9 cellular contexts compared by ENCODE assay signal in the genomic region with DNA sequence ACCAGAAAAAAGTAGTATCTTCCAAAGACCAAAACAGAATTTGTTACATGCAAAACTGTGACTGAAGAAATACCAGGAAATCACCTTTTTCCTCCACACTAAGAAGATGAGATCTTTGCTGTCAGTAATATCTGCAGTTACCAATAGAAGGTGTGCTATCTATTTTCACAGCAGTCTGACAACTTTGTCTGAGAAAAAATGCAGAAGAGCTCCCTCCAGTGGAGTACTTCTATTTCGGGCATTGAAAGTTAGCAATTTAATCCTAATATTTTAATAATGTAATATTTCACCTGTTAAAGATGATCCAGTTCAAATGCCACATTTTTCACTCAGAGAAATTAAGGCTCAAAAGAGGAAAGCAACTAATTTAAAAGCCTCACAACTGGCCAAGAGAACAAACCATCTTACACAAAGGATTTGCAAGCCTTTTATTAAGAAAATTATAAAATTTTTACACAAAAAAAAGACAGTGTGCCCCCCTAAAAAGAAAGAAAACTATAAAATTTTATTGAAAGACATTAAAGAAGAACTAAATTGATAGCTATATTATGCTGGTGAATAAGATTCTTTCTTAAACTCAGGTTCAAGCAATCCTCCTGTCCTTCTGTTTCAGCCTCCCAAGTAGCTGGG. TPM values are rescaled to one million over a fixed set of nuclear protein-coding genes. Genes with fewer than 3 reads are reported as not detected.
DNase-seq lines count a peak whose midpoint lies in the region; ATAC-seq, FAIRE-seq and TF ChIP-seq lines count a peak whose summit lies in the region.
"Had no signal": no experiment of that assay in that cellular context is flagged by ENCODE, and none has a peak within 500 bp of the region (broad histone marks: within the 10 kb centered on the region; RNA-seq: fewer than 3 reads in every experiment).

No MANE protein-coding gene starts in this region.

- no peak overlapping the region for H3K27ac Mint-ChIP-seq in WTC11
- H3K27ac Mint-ChIP-seq: naive thymus-derived CD4-positive, alpha-beta T cell had no signal

- CTCF ChIA-PET in WTC11 (lab: Charles Lee) = interaction anchor here (0.8 to 2.0 kb wide), 12 partner anchors 8 to 361 kb away, joined by 3 to 11 read pairs (median 4); no protein-coding TSS in a partner anchor

- TF ChIP-seq CTCF in WTC11 (IDR thresholded peaks at IDR 0.05) = no peak

- POLR2A ChIA-PET in WTC11 (lab: Charles Lee) = no interaction called here

- peaks cover 16% of the 10 kb centered on the region for H3K9me3 Mint-ChIP-seq in WTC11

- ATAC-seq in HG03354 (IDR thresholded peaks at IDR 0.05; ENCODE audit: poor library complexity, severe bottlenecking, unreplicated experiment) = peak; percentile 92
- ATAC-seq in WTC11 = no peak
- ATAC-seq: naive thymus-derived CD4-positive, alpha-beta T cell had no signal

- no peaks in the 10 kb centered on the region for H3K27me3 Mint-ChIP-seq in WTC11 (ENCODE audit: low read depth)
- H3K27me3 Mint-ChIP-seq: naive thymus-derived CD4-positive, alpha-beta T cell had no signal

- H3K36me3 Mint-ChIP-seq in WTC11 = peaks cover 21% of the 10 kb centered on the region

- DNase-seq in AML-193 (lab: John Stamatoyannopoulos, UW) = peak; percentile 58 to 60
- DNase-seq in GM18507 (ENCODE audit: extremely low spot score, insufficient read length, low read depth) = no peak
- peak; percentile 16 for DNase-seq in SK-N-DZ (ENCODE audit: low spot score)
- peak; percentile 53 for DNase-seq in glomerular visceral epithelial cell (ENCODE audit: extremely low spot score)
- no peak for DNase-seq in WTC11 (ENCODE audit: low spot score)
- DNase-seq in activated CD4-positive, alpha-beta T cell treated with anti-CD3 and anti-CD28 coated beads, Interleukin-2, amount 50 U/mL, for 1 hour = no peak
- no peak for DNase-seq in activated CD4-positive, alpha-beta T cell treated with anti-CD3 and anti-CD28 coated beads, Interleukin-2, amount 50 U/mL, for 4 hours

- peak; percentile 64 for FAIRE-seq in GM18507 (lab: Jason Lieb, UNC)

- H3K4me3 Mint-ChIP-seq in WTC11 = no peak overlapping the region
- H3K4me3 Mint-ChIP-seq: naive thymus-derived CD4-positive, alpha-beta T cell had no signal

- H3K4me1 Mint-ChIP-seq in WTC11 = peaks cover 6% of the 10 kb centered on the region; the same call in 1 of the 2 replicates

TF ChIP-seq in WTC11, 78 proteins besides CTCF, POLR2A, EP300 and RAD21:
- TF ChIP-seq ELF4 (CRISPR knock-in tag; IDR thresholded peaks at IDR 0.05; ENCODE audit: low read depth) (no peak), TEAD1 (CRISPR knock-in tag; IDR thresholded peaks at IDR 0.05) (no peak), OVOL2 (CRISPR knock-in tag; IDR thresholded peaks at IDR 0.05; ENCODE audit: borderline replicate concordance) (no peak), FOXJ3 (CRISPR knock-in tag; IDR thresholded peaks at IDR 0.05; ENCODE audit: borderline replicate concordance) (no peak), ZNF232 (CRISPR knock-in tag; IDR thresholded peaks at IDR 0.05) (no peak), ZNF317 (CRISPR knock-in tag; IDR thresholded peaks at IDR 0.05; ENCODE audit: borderline replicate concordance, low read depth) (no peak), CBFB (CRISPR knock-in tag; IDR thresholded peaks at IDR 0.05; ENCODE audit: low read depth) (no peak), NR2C2 (CRISPR knock-in tag; IDR thresholded peaks at IDR 0.05) (no peak)

RNA-seq across cellular contexts. Expression of a gene that starts 50.6 kb away (rescaled TPM):
- 50.4 and 52.4 TPM in 2 replicates for polyA plus RNA-seq in SK-N-DZ (2014; cell fraction: cytosol; rRNA removed)
- 51.1 and 65.7 TPM in 2 replicates for polyA plus RNA-seq in SK-N-DZ (2014; cell fraction: nucleus; rRNA removed)
- 47.2 to 55.1 TPM (median 50.5 TPM) in 3 replicates for total RNA-seq in WTC11 (2021)
- polyA plus RNA-seq: naive thymus-derived CD4-positive, alpha-beta T cell had no signal

Comparison
In these comparisons a context has a peak if more than half of its experiments do, and no peak if none do; other contexts are left out.
1. DNase-seq: peak in AML-193 (2 of 2), SK-N-DZ (single experiment) and glomerular visceral epithelial cell (single experiment); none in GM18507 (single experiment), WTC11 (single experiment), activated CD4-positive, alpha-beta T cell treated with anti-CD3 and anti-CD28 coated beads, Interleukin-2, amount 50 U/mL, for 1 hour (single experiment) and activated CD4-positive, alpha-beta T cell treated with anti-CD3 and anti-CD28 coated beads, Interleukin-2, amount 50 U/mL, for 4 hours (0 of 2).